Comparison of ENCODE assay signal across 16 cellular contexts in genomic region chr12:105986779-105987686, GRCh38.
DNase-seq lines count a peak whose midpoint lies in the region; ATAC-seq, FAIRE-seq and TF ChIP-seq lines count a peak whose summit lies in the region.
"Had no signal": no experiment of that assay in that cellular context is flagged by ENCODE, and none has a peak within 500 bp of the region (broad histone marks: within the 10 kb centered on the region; RNA-seq: fewer than 3 reads in every experiment).

No MANE protein-coding gene starts in this region.

- no peaks in the 10 kb centered on the region for H3K4me1 Mint-ChIP-seq in activated CD4-positive, alpha-beta memory T cell treated with anti-CD3 and anti-CD28 coated beads, Interleukin-2, amount 10 ng/mL, durations not matched to agents 7 days and 5 days
- H3K4me1 Mint-ChIP-seq: stimulated activated memory B cell treated with anti-CD40 and anti-IgM and Interleukin-4, amounts not matched to agents 10 μg/mL and 1 μg/mL and 100 μg/mL, for 72 hours; T-cell had no signal

- no TSS peak for BruUV-seq in GM12878 (replicated peaks; lab: Mats Ljungman, UMichigan)

- no peak for TF ChIP-seq POLR2A in GM12878 (IDR thresholded peaks at IDR 0.05; ENCODE audit: low read depth, low read length)

- SMC1A ChIA-PET in GM12878 (lab: Charles Lee; ENCODE audit: uncharacterized antibody, unreplicated experiment): no interaction called here

- no peak overlapping the region for H3K4me3 Mint-ChIP-seq in activated CD4-positive, alpha-beta memory T cell treated with anti-CD3 and anti-CD28 coated beads, Interleukin-2, amount 10 ng/mL, durations not matched to agents 7 days and 5 days
- H3K4me3 Mint-ChIP-seq: stimulated activated memory B cell treated with anti-CD40 and anti-IgM and Interleukin-4, amounts not matched to agents 10 μg/mL and 1 μg/mL and 100 μg/mL, for 72 hours; T-cell had no signal

- peak; percentile 88 for ATAC-seq in GM12878
- ATAC-seq: stimulated activated memory B cell treated with anti-CD40 and anti-IgM and Interleukin-4, amounts not matched to agents 10 μg/mL and 1 μg/mL and 100 μg/mL, for 72 hours; T-cell had no signal

- H3K9me3 ChIP-seq in GM12878 (replicated peaks; ENCODE audit: control insufficient read depth, insufficient read depth, low read length) (no peaks in the 10 kb centered on the region; the same call in 2 of the 3 replicates), ascending aorta (no peaks in the 10 kb centered on the region)
- H3K9me3 ChIP-seq: BLaER1 treated with 17β-estradiol and CSF1 and Interleukin-3, amounts not matched to agents 10 nM and 100 nM had no signal

- no peaks in the 10 kb centered on the region for H3K36me3 Mint-ChIP-seq in activated CD4-positive, alpha-beta memory T cell treated with anti-CD3 and anti-CD28 coated beads, Interleukin-2, amount 10 ng/mL, durations not matched to agents 7 days and 5 days (ENCODE audit: low read depth)
- H3K36me3 Mint-ChIP-seq: stimulated activated memory B cell treated with anti-CD40 and anti-IgM and Interleukin-4, amounts not matched to agents 10 μg/mL and 1 μg/mL and 100 μg/mL, for 72 hours; T-cell had no signal

- no peaks in the 10 kb centered on the region for H3K9me3 Mint-ChIP-seq in activated CD4-positive, alpha-beta memory T cell treated with anti-CD3 and anti-CD28 coated beads, Interleukin-2, amount 10 ng/mL, durations not matched to agents 7 days and 5 days

- H3K27ac ChIP-seq in GM12878 (ENCODE audit: control insufficient read depth, insufficient read depth): no peak overlapping the region
- H3K27ac ChIP-seq in ascending aorta: no peak overlapping the region
- H3K27ac ChIP-seq: BLaER1 treated with 17β-estradiol and CSF1 and Interleukin-3, amounts not matched to agents 10 nM and 100 nM had no signal

- no peak for TF ChIP-seq RAD21 in GM12878 (IDR thresholded peaks at IDR 0.05; ENCODE audit: insufficient read depth, low read depth, low read length)

- TF ChIP-seq CTCF in GM12878 (IDR thresholded peaks at IDR 0.05 in 2 of 3, conservative IDR thresholded peaks at IDR 0.05 in 1 of 3; ENCODE audit: control insufficient read depth in 2 of 3, extremely low read depth in 1 of 3, insufficient read depth in 1 of 3, low read depth in 3 of 3, low read length in 3 of 3): no peak
- no peak for TF ChIP-seq CTCF in ascending aorta (IDR thresholded peaks at IDR 0.05)

- no peaks in the 10 kb centered on the region for H4K20me1 ChIP-seq in GM12878 (ENCODE audit: control insufficient read depth, insufficient read depth)
- H4K20me1 ChIP-seq: BLaER1 treated with 17β-estradiol and CSF1 and Interleukin-3, amounts not matched to agents 10 nM and 100 nM had no signal

- H3K36me3 ChIP-seq in GM12878 (ENCODE audit: control insufficient read depth in 2 of 2, insufficient read depth in 2 of 2, low read length in 1 of 2): no peaks in the 10 kb centered on the region
- H3K36me3 ChIP-seq in ascending aorta: no peaks in the 10 kb centered on the region
- H3K36me3 ChIP-seq: BLaER1 treated with 17β-estradiol and CSF1 and Interleukin-3, amounts not matched to agents 10 nM and 100 nM had no signal

- H3K79me2 ChIP-seq in GM12878 (ENCODE audit: control insufficient read depth, insufficient read depth, low read length): no peaks in the 10 kb centered on the region

- DNase-seq in AG20443 (ENCODE audit: low spot score): peak; percentile 84
- peak; percentile 6 for DNase-seq in HT1080 (ENCODE audit: low read depth)
- no peak for DNase-seq in GM12878 (ENCODE audit: low read depth, low spot score)
- DNase-seq in kidney tubule cell (ENCODE audit: low spot score): peak; percentile 61
- no peak for DNase-seq in UCSD-AML1 (lab: John Stamatoyannopoulos, UW; ENCODE audit: unreplicated experiment)
- no peak for DNase-seq in activated CD4-positive, alpha-beta memory T cell treated with anti-CD3 and anti-CD28 coated beads, Interleukin-2, amount 10 ng/mL, durations not matched to agents 7 days and 5 days
- DNase-seq in SIG-M5 treated with dmso at 0.1 percent for 504 hours (lab: John Stamatoyannopoulos, UW; ENCODE audit: unreplicated experiment): no peak
- no peak for DNase-seq in ascending aorta (ENCODE audit: low spot score in 2 of 2)
- DNase-seq: activated CD4-positive, alpha-beta T cell treated with anti-CD3 and anti-CD28 coated beads for 4 hours; midbrain; NCI-H2081; stimulated activated CD4-positive, alpha-beta T cell treated with anti-CD3 and anti-CD28 coated beads, Interleukin-1b, Interleukin-23, amount 100 ng/mL, for 48 hours; T-cell had no signal

- peaks cover 6% of the 10 kb centered on the region for H3K27me3 Mint-ChIP-seq in activated CD4-positive, alpha-beta memory T cell treated with anti-CD3 and anti-CD28 coated beads, Interleukin-2, amount 10 ng/mL, durations not matched to agents 7 days and 5 days
- H3K27me3 Mint-ChIP-seq: stimulated activated memory B cell treated with anti-CD40 and anti-IgM and Interleukin-4, amounts not matched to agents 10 μg/mL and 1 μg/mL and 100 μg/mL, for 72 hours had no signal

- no peak overlapping the region for H3K27ac Mint-ChIP-seq in activated CD4-positive, alpha-beta memory T cell treated with anti-CD3 and anti-CD28 coated beads, Interleukin-2, amount 10 ng/mL, durations not matched to agents 7 days and 5 days
- H3K27ac Mint-ChIP-seq: progenitor cell of endocrine pancreas; stimulated activated memory B cell treated with anti-CD40 and anti-IgM and Interleukin-4, amounts not matched to agents 10 μg/mL and 1 μg/mL and 100 μg/mL, for 72 hours; T-cell had no signal

- in situ Hi-C loops in GM12878 (cut with MboI): no loop called here

- H3K4me3 ChIP-seq in GM12878 (no peak overlapping the region), ascending aorta (no peak overlapping the region)
- H3K4me3 ChIP-seq: BLaER1 treated with 17β-estradiol and CSF1 and Interleukin-3, amounts not matched to agents 10 nM and 100 nM had no signal

- RAD21 ChIA-PET in GM12878 (lab: Charles Lee; ENCODE audit: unreplicated experiment): no interaction called here

- no peaks in the 10 kb centered on the region for H3K27me3 ChIP-seq in GM12878 (replicated peaks in 1 of 2; ENCODE audit: control insufficient read depth in 2 of 2, insufficient read depth in 2 of 2, low read length in 1 of 2)
- no peaks in the 10 kb centered on the region for H3K27me3 ChIP-seq in ascending aorta
- H3K27me3 ChIP-seq: BLaER1 treated with 17β-estradiol and CSF1 and Interleukin-3, amounts not matched to agents 10 nM and 100 nM had no signal

- intact Hi-C loops in GM12878 (cut with micrococcal nuclease; ENCODE audit: unreplicated experiment) (no loop called here), ascending aorta (cut with DNase I) (no loop called here)

- POLR2A ChIA-PET in GM12878 (lab: Charles Lee): no interaction called here
- POLR2A ChIA-PET in activated CD4-positive, alpha-beta memory T cell treated with anti-CD3 and anti-CD28 coated beads, Interleukin-2, amount 10 ng/mL, durations not matched to agents 7 days and 5 days (lab: Charles Lee): no interaction called here

- H3K4me2 ChIP-seq in GM12878 (ENCODE audit: control insufficient read depth, insufficient read depth): 0 out of 2 replicates have a peak overlapping the region, but pooled peaks have one; percentile 3
- H3K4me2 ChIP-seq: BLaER1 treated with 17β-estradiol and CSF1 and Interleukin-3, amounts not matched to agents 10 nM and 100 nM had no signal

- no peak for FAIRE-seq in GM12878 (lab: Jason Lieb, UNC)

- H3K4me1 ChIP-seq in GM12878 (ENCODE audit: control insufficient read depth, insufficient read depth, low read length) (no peaks in the 10 kb centered on the region), ascending aorta (no peaks in the 10 kb centered on the region)
- H3K4me1 ChIP-seq: BLaER1 treated with 17β-estradiol and CSF1 and Interleukin-3, amounts not matched to agents 10 nM and 100 nM had no signal

- 21% methylated on average over 4 of the region's 4 CpGs for WGBS in GM12878 (ENCODE audit: insufficient coverage, insufficient replicate concordance, low lambda C conversion rate, missing lambda C conversion rate)

- no peak for TF ChIP-seq EP300 in GM12878 (IDR thresholded peaks at IDR 0.05; ENCODE audit: borderline replicate concordance in 1 of 2, control insufficient read depth in 1 of 2, low read depth in 2 of 2, low read length in 2 of 2)

- H3K9ac ChIP-seq in GM12878 (ENCODE audit: control insufficient read depth, insufficient read depth, low read length): no peak overlapping the region
- H3K9ac ChIP-seq: BLaER1 treated with 17β-estradiol and CSF1 and Interleukin-3, amounts not matched to agents 10 nM and 100 nM had no signal

- CTCF ChIA-PET in GM12878 (lab: Yijun Ruan, JAX): no interaction called here
- CTCF ChIA-PET in activated CD4-positive, alpha-beta memory T cell treated with anti-CD3 and anti-CD28 coated beads, Interleukin-2, amount 10 ng/mL, durations not matched to agents 7 days and 5 days (lab: Charles Lee): no interaction called here

- no peak overlapping the region for H2AFZ ChIP-seq in GM12878 (ENCODE audit: control insufficient read depth, low read depth, low read length)

TF ChIP-seq in GM12878, 131 proteins besides CTCF, POLR2A, EP300 and RAD21:
- no peak for TF ChIP-seq PAX5 (IDR thresholded peaks at IDR 0.05; ENCODE audit: borderline replicate concordance, low read depth, low read length)
- TF ChIP-seq NFXL1 (IDR thresholded peaks at IDR 0.05; ENCODE audit: borderline replicate concordance): no peak
- TF ChIP-seq BCL11A (IDR thresholded peaks at IDR 0.05; ENCODE audit: low read depth, low read length): 0 out of 2 replicates have a peak, but pooled peaks have one; percentile 24
- peak; percentile 30; the same call in 1 of the 2 replicates for TF ChIP-seq MTA2 (IDR thresholded peaks at IDR 0.05; ENCODE audit: low read depth)

Comparison
In these comparisons a context has a peak if more than half of its experiments do, and no peak if none do; other contexts are left out.
1. DNase-seq: peak in AG20443 (single experiment), HT1080 (single experiment) and kidney tubule cell (single experiment); none in GM12878 (single experiment), UCSD-AML1 (single experiment), activated CD4-positive, alpha-beta memory T cell treated with anti-CD3 and anti-CD28 coated beads, Interleukin-2, amount 10 ng/mL, durations not matched to agents 7 days and 5 days (single experiment), SIG-M5 treated with dmso at 0.1 percent for 504 hours (single experiment) and ascending aorta (0 of 2).